22 cellular contexts compared by ENCODE assay signal in the genomic region with DNA sequence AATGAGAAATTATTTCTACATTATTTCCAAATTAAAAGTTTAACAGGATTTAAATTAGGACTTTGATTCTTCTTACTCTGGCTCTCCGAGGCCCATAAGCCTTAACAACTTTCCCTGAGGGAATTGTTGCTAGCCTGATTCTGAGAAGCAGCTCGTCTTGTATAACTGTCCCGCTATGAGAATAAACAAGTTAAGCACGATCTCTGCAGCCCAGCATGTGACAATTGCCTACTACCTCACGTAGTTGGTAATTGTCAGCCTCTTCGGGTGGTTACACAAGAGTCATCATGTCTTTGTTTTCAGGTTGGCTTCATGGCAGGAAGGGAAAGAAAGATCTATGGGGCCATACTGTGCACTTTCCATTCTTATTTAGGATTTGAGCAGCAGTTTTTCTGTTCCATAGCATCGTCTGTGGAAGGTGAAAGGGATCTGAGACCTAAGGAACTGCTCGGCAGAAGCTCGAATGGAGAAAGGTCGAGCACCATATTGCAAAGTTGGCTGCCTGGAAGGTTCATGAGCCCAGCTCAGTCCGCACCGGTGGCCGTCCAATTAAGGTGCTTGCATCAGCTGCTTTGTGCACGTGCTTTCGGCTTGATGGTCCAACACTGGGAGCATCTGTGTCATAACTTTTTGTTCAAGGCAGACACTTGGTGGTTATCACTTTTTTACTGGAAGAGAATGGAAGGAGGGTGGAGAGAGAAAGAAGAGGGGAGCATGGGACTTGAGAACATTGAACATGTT. TPM values are rescaled to one million over a fixed set of nuclear protein-coding genes. Genes with fewer than 3 reads are reported as not detected.
DNase-seq lines count a peak whose midpoint lies in the region; ATAC-seq and TF ChIP-seq lines count a peak whose summit lies in the region.
"Had no signal": no experiment of that assay in that cellular context is flagged by ENCODE, and none has a peak within 500 bp of the region (broad histone marks: within the 10 kb centered on the region; RNA-seq: fewer than 3 reads in every experiment).

No MANE protein-coding gene starts in this region.

- H2AK5ac ChIP-seq in neuronal stem cell (ENCODE audit: low read depth, low read length) (no peak overlapping the region), mesendoderm (ENCODE audit: low read length) (no peak overlapping the region)

- H3K27me3 ChIP-seq in neuronal stem cell (ENCODE audit: control insufficient read depth in 3 of 3, insufficient read depth in 3 of 3, low read depth in 1 of 3, low read length in 3 of 3) (no peaks in the 10 kb centered on the region), tibial artery (no peaks in the 10 kb centered on the region), mesendoderm (ENCODE audit: insufficient read depth, low read length, poor library complexity) (no peaks in the 10 kb centered on the region)
- H3K27me3 ChIP-seq: MG63 had no signal

- no peak overlapping the region for H4K91ac ChIP-seq in neuronal stem cell (ENCODE audit: low read depth, low read length, poor library complexity)

- no peaks in the 10 kb centered on the region for H3K36me3 ChIP-seq in neuronal stem cell (replicated peaks in 1 of 2; ENCODE audit: control insufficient read depth in 2 of 2, insufficient read depth in 2 of 2, low read length in 2 of 2)
- no peaks in the 10 kb centered on the region for H3K36me3 ChIP-seq in tibial artery
- H3K36me3 ChIP-seq in mesendoderm (ENCODE audit: control insufficient read depth, insufficient read depth, low read length) = no peaks in the 10 kb centered on the region

- H3K18ac ChIP-seq in neuronal stem cell (ENCODE audit: low read length) (no peak overlapping the region), mesendoderm (ENCODE audit: low read length) (no peak overlapping the region)

- no peak overlapping the region for H2BK5ac ChIP-seq in neuronal stem cell (ENCODE audit: low read length)
- no peak overlapping the region for H2BK5ac ChIP-seq in mesendoderm (ENCODE audit: low read length)

- no peak overlapping the region for H3K23ac ChIP-seq in neuronal stem cell (ENCODE audit: low read depth, low read length, poor library complexity)
- H3K23ac ChIP-seq in mesendoderm (ENCODE audit: low read length) = no peak overlapping the region

- H2BK12ac ChIP-seq in neuronal stem cell (ENCODE audit: low read length) = no peak overlapping the region

- H3K4me1 ChIP-seq in neuronal stem cell (ENCODE audit: control insufficient read depth in 2 of 2, insufficient read depth in 1 of 2, low read depth in 1 of 2, low read length in 2 of 2) (peaks cover 2% of the 10 kb centered on the region in 2 donors), tibial artery (peaks cover 0 to 56% (median 20%) of the 10 kb centered on the region in 4 donors), mesendoderm (ENCODE audit: control insufficient read depth, low read depth, low read length) (peaks cover 2% of the 10 kb centered on the region)

- H2BK15ac ChIP-seq in neuronal stem cell (ENCODE audit: low read length) (no peak overlapping the region), mesendoderm (replicated peaks; ENCODE audit: low read depth) (no peak overlapping the region)

- H3K4me2 ChIP-seq in neuronal stem cell (ENCODE audit: insufficient read depth, low read length, poor library complexity, severe bottlenecking) (no peak overlapping the region), mesendoderm (ENCODE audit: low read length) (no peak overlapping the region)

- H3K9me3 Mint-ChIP-seq in natural killer cell treated with Interleukin-12 subunit alpha and Interleukin-12 subunit beta and Interleukin-15 and Interleukin-18, amount 100 ng/mL, for 72 hours = peaks cover 6% of the 10 kb centered on the region
- H3K9me3 Mint-ChIP-seq in activated CD4-positive, alpha-beta T cell treated with anti-CD3 and anti-CD28 coated beads, Interleukin-2, amount 10 ng/mL, durations not matched to agents 7 days and 5 days = no peaks in the 10 kb centered on the region
- H3K9me3 Mint-ChIP-seq: central memory CD8-positive, alpha-beta T cell; naive B cell had no signal

- H3K27ac ChIP-seq in coronary artery (peak overlapping the region; percentile 88 to 91), neuronal stem cell (replicated peaks; ENCODE audit: low read length) (no peak overlapping the region), tibial artery (peak overlapping the region; percentile 93 to 96), mesendoderm (ENCODE audit: low read depth, low read length) (no peak overlapping the region)
- H3K27ac ChIP-seq: epithelial cell of prostate had no signal

- H3K4me1 Mint-ChIP-seq in natural killer cell treated with Interleukin-12 subunit alpha and Interleukin-12 subunit beta and Interleukin-15 and Interleukin-18, amount 100 ng/mL, for 72 hours (ENCODE audit: low read depth in 2 of 2) = peaks cover 8 to 13% of the 10 kb centered on the region in 2 donors
- peaks cover 15% of the 10 kb centered on the region for H3K4me1 Mint-ChIP-seq in activated CD4-positive, alpha-beta T cell treated with anti-CD3 and anti-CD28 coated beads, Interleukin-2, amount 10 ng/mL, durations not matched to agents 7 days and 5 days

- DNase-seq in NCI-H146 (lab: John Stamatoyannopoulos, UW) (peak; percentile 26), NCI-H146 treated with DMSO at 0.1 percent for 48 hours (lab: John Stamatoyannopoulos, UW; ENCODE audit: unreplicated experiment) (no peak), coronary artery (ENCODE audit: low spot score) (no peak), neuronal stem cell (ENCODE audit: low spot score) (no peak), tibial artery (no peak), mesendoderm (no peak)
- DNase-seq in natural killer cell treated with Interleukin-12 subunit alpha and Interleukin-12 subunit beta and Interleukin-15 and Interleukin-18, amount 100 ng/mL, for 72 hours (ENCODE audit: low spot score) = no peak
- no peak for DNase-seq in activated CD4-positive, alpha-beta T cell treated with anti-CD3 and anti-CD28 coated beads, Interleukin-2, amount 10 ng/mL, durations not matched to agents 7 days and 5 days
- DNase-seq: 8988T; activated CD4-positive, alpha-beta T cell treated with anti-CD3 and anti-CD28 coated beads, Interleukin-2, amount 10 ng/mL, durations not matched to agents 24 days and 14 days; foreskin melanocyte; HCEC 1CT; mammary epithelial cell; MG63; naive B cell; NCI-H187; NCI-H446; T-helper 2 cell had no signal

- peak overlapping the region; percentile 72 for H2AFZ ChIP-seq in neuronal stem cell (ENCODE audit: low read length)

- H3K79me2 ChIP-seq in mesendoderm (ENCODE audit: control insufficient read depth, insufficient read depth, low read length) = no peaks in the 10 kb centered on the region
- H3K79me2 ChIP-seq: parathyroid adenoma had no signal

- H3K9ac ChIP-seq in neuronal stem cell (ENCODE audit: low read depth, low read length, poor library complexity) (no peak overlapping the region), mesendoderm (ENCODE audit: low read length) (no peak overlapping the region)
- H3K9ac ChIP-seq: parathyroid adenoma had no signal

- H3K4ac ChIP-seq in neuronal stem cell (ENCODE audit: low read length) (no peak overlapping the region), mesendoderm (ENCODE audit: low read depth, low read length) (no peak overlapping the region)

- no peak overlapping the region for H3K27ac Mint-ChIP-seq in natural killer cell treated with Interleukin-12 subunit alpha and Interleukin-12 subunit beta and Interleukin-15 and Interleukin-18, amount 100 ng/mL, for 72 hours
- no peak overlapping the region for H3K27ac Mint-ChIP-seq in activated CD4-positive, alpha-beta T cell treated with anti-CD3 and anti-CD28 coated beads, Interleukin-2, amount 10 ng/mL, durations not matched to agents 7 days and 5 days
- H3K27ac Mint-ChIP-seq: activated CD4-positive, alpha-beta T cell treated with anti-CD3 and anti-CD28 coated beads, Interleukin-2, amount 10 ng/mL, durations not matched to agents 24 days and 14 days; activated naive CD8-positive, alpha-beta T cell; naive B cell had no signal

- H3K27me3 Mint-ChIP-seq in natural killer cell treated with Interleukin-12 subunit alpha and Interleukin-12 subunit beta and Interleukin-15 and Interleukin-18, amount 100 ng/mL, for 72 hours = peaks cover 32 to 49% of the 10 kb centered on the region in 2 donors
- peaks cover 45% of the 10 kb centered on the region for H3K27me3 Mint-ChIP-seq in activated CD4-positive, alpha-beta T cell treated with anti-CD3 and anti-CD28 coated beads, Interleukin-2, amount 10 ng/mL, durations not matched to agents 7 days and 5 days

- H3K79me1 ChIP-seq in neuronal stem cell (ENCODE audit: low read depth, low read length) (no peaks in the 10 kb centered on the region), mesendoderm (ENCODE audit: low read length) (peaks cover 1% of the 10 kb centered on the region)

- H2BK120ac ChIP-seq in neuronal stem cell (ENCODE audit: low read depth, low read length) (no peak overlapping the region), mesendoderm (ENCODE audit: low read depth, low read length) (no peak overlapping the region)

- no peak for ATAC-seq in natural killer cell treated with Interleukin-12 subunit alpha and Interleukin-12 subunit beta and Interleukin-15 and Interleukin-18, amount 100 ng/mL, for 72 hours

- H4K8ac ChIP-seq in neuronal stem cell (ENCODE audit: low read depth, low read length) = no peak overlapping the region
- no peak overlapping the region for H4K8ac ChIP-seq in mesendoderm (ENCODE audit: low read depth, low read length)

- no peak overlapping the region for H3K14ac ChIP-seq in neuronal stem cell (ENCODE audit: low read length)

- H3K4me3 ChIP-seq in coronary artery = no peak overlapping the region
- no peak overlapping the region for H3K4me3 ChIP-seq in neuronal stem cell (ENCODE audit: low read length in 2 of 2)
- H3K4me3 ChIP-seq in tibial artery = no peak overlapping the region
- H3K4me3 ChIP-seq in mesendoderm (ENCODE audit: low read length) = no peak overlapping the region
- H3K4me3 ChIP-seq: MG63 had no signal

- WGBS in neuronal stem cell (ENCODE audit: extremely low coverage in 2 of 2, insufficient read length in 2 of 2, insufficient replicate concordance in 1 of 2), 2 donors = no CpG with 5 or more reads among the region's 15 CpGs
- no CpG with 5 or more reads among the region's 15 CpGs for WGBS in mesendoderm (ENCODE audit: extremely low coverage, insufficient coverage, low lambda C conversion rate)

- no peak overlapping the region for H3K4me3 Mint-ChIP-seq in natural killer cell treated with Interleukin-12 subunit alpha and Interleukin-12 subunit beta and Interleukin-15 and Interleukin-18, amount 100 ng/mL, for 72 hours
- H3K4me3 Mint-ChIP-seq in activated CD4-positive, alpha-beta T cell treated with anti-CD3 and anti-CD28 coated beads, Interleukin-2, amount 10 ng/mL, durations not matched to agents 7 days and 5 days = no peak overlapping the region
- H3K4me3 Mint-ChIP-seq: activated CD4-positive, alpha-beta T cell treated with anti-CD3 and anti-CD28 coated beads, Interleukin-2, amount 10 ng/mL, durations not matched to agents 24 days and 14 days; activated naive CD8-positive, alpha-beta T cell; central memory CD8-positive, alpha-beta T cell had no signal

- H3K56ac ChIP-seq in mesendoderm (ENCODE audit: low read length) = no peak overlapping the region

- H3K36me3 Mint-ChIP-seq in natural killer cell treated with Interleukin-12 subunit alpha and Interleukin-12 subunit beta and Interleukin-15 and Interleukin-18, amount 100 ng/mL, for 72 hours = no peaks in the 10 kb centered on the region
- H3K36me3 Mint-ChIP-seq in activated CD4-positive, alpha-beta T cell treated with anti-CD3 and anti-CD28 coated beads, Interleukin-2, amount 10 ng/mL, durations not matched to agents 7 days and 5 days (ENCODE audit: low read depth) = no peaks in the 10 kb centered on the region
- H3K36me3 Mint-ChIP-seq: activated naive CD8-positive, alpha-beta T cell; naive B cell had no signal

- POLR2A ChIA-PET in activated CD4-positive, alpha-beta T cell treated with anti-CD3 and anti-CD28 coated beads, Interleukin-2, amount 10 ng/mL, durations not matched to agents 7 days and 5 days (lab: Charles Lee) = no interaction called here

- no peaks in the 10 kb centered on the region for H3K9me3 ChIP-seq in neuronal stem cell (replicated peaks in 1 of 2; ENCODE audit: control insufficient read depth in 2 of 2, insufficient read depth in 1 of 2, low read depth in 1 of 2, low read length in 2 of 2)
- H3K9me3 ChIP-seq in tibial artery = no peaks in the 10 kb centered on the region
- H3K9me3 ChIP-seq: MG63 had no signal

- no peak for TF ChIP-seq CTCF in coronary artery (IDR thresholded peaks at IDR 0.05)
- no peak for TF ChIP-seq CTCF in tibial artery (IDR thresholded peaks at IDR 0.05)

- CTCF ChIA-PET in activated CD4-positive, alpha-beta T cell treated with anti-CD3 and anti-CD28 coated beads, Interleukin-2, amount 10 ng/mL, durations not matched to agents 7 days and 5 days (lab: Charles Lee) = no interaction called here

- H4K5ac ChIP-seq in mesendoderm (ENCODE audit: low read length) = no peak overlapping the region

- intact Hi-C loops in tibial artery (cut with DNase I; ENCODE audit: low total_unique reads) = no loop called here

RNA-seq across cellular contexts. Expression of a gene that starts 1.8 kb away (rescaled TPM):
- 1.4 TPM for polyA plus RNA-seq in neuronal stem cell (2013, experiment 1 of 2)
- polyA plus RNA-seq in neuronal stem cell (2013, experiment 2 of 2) = 1.4 TPM
- under 1 TPM in 1 of 2 donors, not detected in 1; 0.50 TPM for total RNA-seq in natural killer cell treated with Interleukin-12 subunit alpha and Interleukin-12 subunit beta and Interleukin-15 and Interleukin-18, amount 100 ng/mL, for 72 hours
- 1.7 TPM for polyA plus RNA-seq in mesendoderm (2013, experiment 1 of 2)
- 2.0 TPM for polyA plus RNA-seq in mesendoderm (2013, experiment 2 of 2)
- total RNA-seq in activated CD4-positive, alpha-beta T cell treated with anti-CD3 and anti-CD28 coated beads, Interleukin-2, amount 10 ng/mL, durations not matched to agents 7 days and 5 days = under 1 TPM; 0.02 to 0.25 TPM

Comparison
In these comparisons a context has a peak if more than half of its experiments do, and no peak if none do; other contexts are left out.
1. H3K27ac ChIP-seq: peak in coronary artery (2 of 2) and tibial artery (2 of 2); none in neuronal stem cell (single experiment) and mesendoderm (single experiment).